ENCODE assay signal across 16 cellular contexts in the genomic region with DNA sequence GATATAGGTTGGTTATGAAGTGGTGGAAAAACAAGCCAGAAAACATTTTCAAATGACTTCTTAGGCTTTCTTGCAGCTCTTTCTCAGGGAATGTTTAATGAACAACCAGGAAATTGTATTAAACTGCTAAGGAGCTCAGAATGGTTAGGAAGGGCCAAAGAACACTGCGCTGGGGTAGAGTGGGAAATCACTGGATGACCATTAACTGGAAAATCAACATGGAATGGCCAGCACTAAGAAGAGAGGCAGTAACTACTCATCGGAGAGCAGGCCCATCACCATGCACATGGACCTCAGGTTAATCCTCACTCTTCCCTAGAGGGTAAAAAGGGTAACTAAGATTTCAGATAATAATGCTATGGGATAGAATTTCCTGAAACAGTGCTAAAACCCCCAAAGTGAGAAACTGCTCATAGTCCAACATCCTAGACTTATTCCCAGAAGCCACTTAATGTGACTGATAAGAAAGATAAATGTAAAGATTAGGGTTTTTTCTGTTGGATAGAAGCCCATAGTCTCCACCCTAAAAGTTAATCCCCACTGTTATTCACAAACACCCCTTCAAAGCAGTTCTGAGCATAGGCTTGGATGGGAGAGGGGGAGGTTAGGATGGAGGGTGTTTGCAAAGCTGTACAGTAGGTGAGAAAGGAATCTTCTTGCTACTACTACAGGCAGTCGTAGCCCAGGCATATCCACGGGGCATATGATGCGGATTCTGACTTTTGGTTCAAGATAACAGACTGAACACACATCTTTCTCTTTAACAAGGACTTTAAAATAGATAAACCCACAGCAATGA.
A peak's percentile ranks its signal among the peaks of the same experiment; 100 is the strongest.
DNase-seq lines count a peak whose midpoint lies in the region; ATAC-seq, FAIRE-seq and TF ChIP-seq lines count a peak whose summit lies in the region.
"Had no signal": no experiment of that assay in that cellular context is flagged by ENCODE, and none has a peak within 500 bp of the region (broad histone marks: within the 10 kb centered on the region; RNA-seq: fewer than 3 reads in every experiment).

No MANE protein-coding gene starts in this region.

- no peaks in the 10 kb centered on the region for H3K27me3 ChIP-seq in lung (ENCODE audit: control insufficient read depth, insufficient read depth)
- H3K27me3 ChIP-seq: BLaER1 had no signal

- POLR2A ChIA-PET in WTC11 (lab: Charles Lee): no interaction called here

- H3K27ac ChIP-seq in lung (ENCODE audit: low read depth in 1 of 2, low read length in 1 of 2): no peak overlapping the region
- H3K27ac ChIP-seq: 22Rv1, BLaER1 had no signal

- H3K4me3 Mint-ChIP-seq in WTC11: no peak overlapping the region
- no peak overlapping the region for H3K4me3 Mint-ChIP-seq in progenitor cell of endocrine pancreas (ENCODE audit: low read depth)
- no peak overlapping the region for H3K4me3 Mint-ChIP-seq in activated T-helper 1 cell treated with anti-CD3 and anti-CD28 coated beads, Interleukin-12 subunit alpha, Interleukin-12 subunit beta, Interleukin-2, Interleukin-4 antibody, amounts not matched to agents 30 ng/mL and 10 ng/mL and 1 ng/mL, durations not matched to agents 14 hours and 24 hours and 36 hours

- TF ChIP-seq CTCF in WTC11 (IDR thresholded peaks at IDR 0.05): no peak
- no peak for TF ChIP-seq CTCF in lung (IDR thresholded peaks at IDR 0.05; ENCODE audit: control extremely low read depth, extremely low read depth)
- TF ChIP-seq CTCF in progenitor cell of endocrine pancreas (IDR thresholded peaks at IDR 0.05; ENCODE audit: unreplicated experiment): no peak

- CTCF ChIA-PET in WTC11 (lab: Charles Lee): no interaction called here

- FAIRE-seq in RCC 7860 (lab: Jason Lieb, UNC): no peak
- FAIRE-seq: G401.6, GM12891 had no signal

- H3K36me3 ChIP-seq in lung (ENCODE audit: control insufficient read depth in 2 of 2, insufficient read depth in 2 of 2, low read length in 2 of 2): no peaks in the 10 kb centered on the region
- H3K36me3 ChIP-seq: BLaER1 had no signal

- H3K27ac Mint-ChIP-seq in WTC11 (0 out of 2 replicates have a peak overlapping the region, but pooled peaks have one; percentile 4), progenitor cell of endocrine pancreas (peak overlapping the region; percentile 38)
- H3K27ac Mint-ChIP-seq in activated T-helper 1 cell treated with anti-CD3 and anti-CD28 coated beads, Interleukin-12 subunit alpha, Interleukin-12 subunit beta, Interleukin-2, Interleukin-4 antibody, amounts not matched to agents 30 ng/mL and 10 ng/mL and 1 ng/mL, durations not matched to agents 14 hours and 24 hours and 36 hours: no peak overlapping the region

- no peaks in the 10 kb centered on the region for H3K27me3 Mint-ChIP-seq in WTC11 (ENCODE audit: low read depth)
- H3K27me3 Mint-ChIP-seq in progenitor cell of endocrine pancreas: no peaks in the 10 kb centered on the region
- H3K27me3 Mint-ChIP-seq in activated T-helper 1 cell treated with anti-CD3 and anti-CD28 coated beads, Interleukin-12 subunit alpha, Interleukin-12 subunit beta, Interleukin-2, Interleukin-4 antibody, amounts not matched to agents 30 ng/mL and 10 ng/mL and 1 ng/mL, durations not matched to agents 14 hours and 24 hours and 36 hours (ENCODE audit: insufficient read depth): no peaks in the 10 kb centered on the region

- intact Hi-C loops in activated T-helper 1 cell treated with anti-CD3 and anti-CD28 coated beads, Interleukin-12 subunit alpha, Interleukin-12 subunit beta, Interleukin-2, Interleukin-4 antibody, amounts not matched to agents 30 ng/mL and 10 ng/mL and 1 ng/mL, durations not matched to agents 14 hours and 24 hours and 36 hours (cut with micrococcal nuclease): no loop called here

- DNase-seq in DMS 273 (lab: John Stamatoyannopoulos, UW; ENCODE audit: unreplicated experiment) (peak; percentile 41), DMS 273 treated with DMSO at 0.1 percent for 48 hours (lab: John Stamatoyannopoulos, UW) (no peak), WTC11 (ENCODE audit: low spot score) (no peak), lung (ENCODE audit: low spot score) (no peak), progenitor cell of endocrine pancreas (ENCODE audit: low spot score, unreplicated experiment) (no peak), RCC 7860 (ENCODE audit: low spot score) (no peak)
- no peak for DNase-seq in activated T-helper 1 cell treated with anti-CD3 and anti-CD28 coated beads, Interleukin-12 subunit alpha, Interleukin-12 subunit beta, Interleukin-2, Interleukin-4 antibody, amounts not matched to agents 30 ng/mL and 10 ng/mL and 1 ng/mL, durations not matched to agents 14 hours and 24 hours and 36 hours (ENCODE audit: low spot score)
- DNase-seq: DMS153, DMS79 treated with DMSO at 0.1 percent for 48 hours, EL had no signal

- H3K36me3 Mint-ChIP-seq in WTC11 (no peaks in the 10 kb centered on the region), progenitor cell of endocrine pancreas (ENCODE audit: insufficient read depth) (no peaks in the 10 kb centered on the region)
- no peaks in the 10 kb centered on the region for H3K36me3 Mint-ChIP-seq in activated T-helper 1 cell treated with anti-CD3 and anti-CD28 coated beads, Interleukin-12 subunit alpha, Interleukin-12 subunit beta, Interleukin-2, Interleukin-4 antibody, amounts not matched to agents 30 ng/mL and 10 ng/mL and 1 ng/mL, durations not matched to agents 14 hours and 24 hours and 36 hours (ENCODE audit: low read depth)

- no peak overlapping the region for H3K4me3 ChIP-seq in lung
- H3K4me3 ChIP-seq: BLaER1 had no signal

- WGBS in lung, 2 donors: 81 to 88% methylated on average over 5 of the region's 5 CpGs

- H3K9me3 Mint-ChIP-seq in WTC11 (no peaks in the 10 kb centered on the region), progenitor cell of endocrine pancreas (ENCODE audit: low read depth) (no peaks in the 10 kb centered on the region)
- no peaks in the 10 kb centered on the region for H3K9me3 Mint-ChIP-seq in activated T-helper 1 cell treated with anti-CD3 and anti-CD28 coated beads, Interleukin-12 subunit alpha, Interleukin-12 subunit beta, Interleukin-2, Interleukin-4 antibody, amounts not matched to agents 30 ng/mL and 10 ng/mL and 1 ng/mL, durations not matched to agents 14 hours and 24 hours and 36 hours

- H3K4me1 Mint-ChIP-seq in WTC11 (0 out of 2 replicates have a peak, but pooled peaks cover 2% of the 10 kb centered on the region), progenitor cell of endocrine pancreas (ENCODE audit: low read depth) (peaks cover 18% of the 10 kb centered on the region)
- no peaks in the 10 kb centered on the region for H3K4me1 Mint-ChIP-seq in activated T-helper 1 cell treated with anti-CD3 and anti-CD28 coated beads, Interleukin-12 subunit alpha, Interleukin-12 subunit beta, Interleukin-2, Interleukin-4 antibody, amounts not matched to agents 30 ng/mL and 10 ng/mL and 1 ng/mL, durations not matched to agents 14 hours and 24 hours and 36 hours (ENCODE audit: low read depth)

- no peak for ATAC-seq in WTC11
- peak; percentile 17 for ATAC-seq in lung (ENCODE audit: insufficient read depth, low FRiP score)
- no peak for ATAC-seq in HG03378 (IDR thresholded peaks at IDR 0.05; ENCODE audit: unreplicated experiment)
- ATAC-seq: HCT116 had no signal

- H3K4me1 ChIP-seq in lung (ENCODE audit: control insufficient read depth in 2 of 2, insufficient read depth in 2 of 2, low read length in 2 of 2): peaks cover 0 to 3% of the 10 kb centered on the region in 2 donors

- no peaks in the 10 kb centered on the region for H3K9me3 ChIP-seq in lung (ENCODE audit: control insufficient read depth in 2 of 2, insufficient read depth in 1 of 2, low read length in 1 of 2)
- H3K9me3 ChIP-seq: BLaER1 had no signal

TF ChIP-seq in WTC11, 78 proteins besides CTCF, POLR2A, EP300 and RAD21:
- TF ChIP-seq, protein P1, sequence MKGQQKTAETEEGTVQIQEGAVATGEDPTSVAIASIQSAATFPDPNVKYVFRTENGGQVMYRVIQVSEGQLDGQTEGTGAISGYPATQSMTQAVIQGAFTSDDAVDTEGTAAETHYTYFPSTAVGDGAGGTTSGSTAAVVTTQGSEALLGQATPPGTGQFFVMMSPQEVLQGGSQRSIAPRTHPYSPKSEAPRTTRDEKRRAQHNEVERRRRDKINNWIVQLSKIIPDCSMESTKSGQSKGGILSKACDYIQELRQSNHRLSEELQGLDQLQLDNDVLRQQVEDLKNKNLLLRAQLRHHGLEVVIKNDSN (CRISPR knock-in tag; IDR thresholded peaks at IDR 0.05): no peak
- TF ChIP-seq ZNF121 (CRISPR knock-in tag; IDR thresholded peaks at IDR 0.05) (no peak), GABPB1 (CRISPR knock-in tag; IDR thresholded peaks at IDR 0.05) (no peak), GTF2I (CRISPR knock-in tag; conservative IDR thresholded peaks at IDR 0.05) (no peak), MXD4 (CRISPR knock-in tag; IDR thresholded peaks at IDR 0.05; ENCODE audit: borderline replicate concordance) (no peak), RELA (CRISPR knock-in tag; IDR thresholded peaks at IDR 0.05; ENCODE audit: borderline replicate concordance) (no peak), ATF2 (CRISPR knock-in tag; IDR thresholded peaks at IDR 0.05; ENCODE audit: borderline replicate concordance, low read depth) (no peak)
- TF ChIP-seq, protein P2, sequence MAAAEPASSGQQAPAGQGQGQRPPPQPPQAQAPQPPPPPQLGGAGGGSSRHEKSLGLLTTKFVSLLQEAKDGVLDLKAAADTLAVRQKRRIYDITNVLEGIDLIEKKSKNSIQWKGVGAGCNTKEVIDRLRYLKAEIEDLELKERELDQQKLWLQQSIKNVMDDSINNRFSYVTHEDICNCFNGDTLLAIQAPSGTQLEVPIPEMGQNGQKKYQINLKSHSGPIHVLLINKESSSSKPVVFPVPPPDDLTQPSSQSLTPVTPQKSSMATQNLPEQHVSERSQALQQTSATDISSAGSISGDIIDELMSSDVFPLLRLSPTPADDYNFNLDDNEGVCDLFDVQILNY (CRISPR knock-in tag; IDR thresholded peaks at IDR 0.05): no peak
TF ChIP-seq in WTC11: peak in this region for 0.
